ENCODE assay signal across 12 cellular contexts in the genomic region with DNA sequence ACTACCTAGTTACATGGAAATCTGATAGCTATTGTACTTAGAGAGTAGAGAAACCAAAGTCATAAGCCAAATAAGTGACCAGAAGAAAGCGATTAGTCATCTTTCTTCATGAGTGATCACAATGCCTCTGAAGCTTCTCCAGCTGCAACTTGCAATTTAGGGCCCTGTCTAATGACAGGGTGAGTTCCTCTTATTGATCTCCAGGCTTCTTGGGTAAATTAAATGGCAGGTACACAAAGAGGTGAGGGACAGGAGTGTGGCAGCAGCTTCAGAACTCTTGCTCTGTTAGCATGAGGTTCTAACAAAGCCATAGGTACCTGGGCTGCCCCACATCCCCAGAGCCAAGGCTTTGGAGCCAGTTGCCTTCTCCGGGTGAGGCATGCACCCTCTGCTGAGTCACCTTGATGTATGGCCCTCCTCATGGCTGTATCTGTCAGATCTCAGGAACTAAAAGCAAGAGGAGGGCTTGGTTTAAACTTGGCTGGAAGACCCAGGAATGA.
DNase-seq lines count a peak whose midpoint lies in the region; ATAC-seq and TF ChIP-seq lines count a peak whose summit lies in the region.
"Had no signal": no experiment of that assay in that cellular context is flagged by ENCODE, and none has a peak within 500 bp of the region (broad histone marks: within the 10 kb centered on the region; RNA-seq: fewer than 3 reads in every experiment).

No MANE protein-coding gene starts in this region.

- H3K27me3 Mint-ChIP-seq in neural progenitor cell (ENCODE audit: insufficient read depth, low read depth) (peaks cover 6% of the 10 kb centered on the region), immature natural killer cell (ENCODE audit: low read depth in 3 of 3) (peaks cover 0 to 4% (median 0%) of the 10 kb centered on the region in 3 donors)

- H3K4me3 Mint-ChIP-seq in neural progenitor cell (no peak overlapping the region), immature natural killer cell (no peak overlapping the region)

- CTCF ChIA-PET in GM10248 (lab: Yijun Ruan, JAX) = interaction anchor here (0.8 to 4.4 kb wide), 10 partner anchors 9 to 76 kb away, joined by 3 to 22 read pairs (median 3); no protein-coding TSS in a partner anchor

- no peaks in the 10 kb centered on the region for H3K27me3 ChIP-seq in neural progenitor cell
- H3K27me3 ChIP-seq: BLaER1 treated with 17β-estradiol and CSF1 and Interleukin-3, amounts not matched to agents 10 nM and 100 nM had no signal

- POLR2A ChIA-PET in GM10248 (lab: Yijun Ruan, JAX) = interaction anchor here (1.0 to 1.5 kb wide), 2 partner anchors 17 to 35 kb away, joined by 4 to 6 read pairs; no protein-coding TSS in a partner anchor

- H3K27ac ChIP-seq in VCaP (peak overlapping the region; percentile 48), neural progenitor cell (no peak overlapping the region)
- H3K27ac ChIP-seq: BLaER1 treated with 17β-estradiol and CSF1 and Interleukin-3, amounts not matched to agents 10 nM and 100 nM had no signal

- no peak for TF ChIP-seq CTCF in GM10248 (IDR thresholded peaks at IDR 0.05; ENCODE audit: control extremely low read depth, extremely low read depth, low read depth, missing control alignments)
- TF ChIP-seq CTCF in GM20000 (IDR thresholded peaks at IDR 0.05; ENCODE audit: extremely low read depth, missing control alignments) = no peak
- no peak for TF ChIP-seq CTCF in VCaP (conservative IDR thresholded peaks at IDR 0.05)
- no peak for TF ChIP-seq CTCF in neural progenitor cell (IDR thresholded peaks at IDR 0.05)

- H3K4me3 ChIP-seq in neural progenitor cell = no peak overlapping the region
- H3K4me3 ChIP-seq: BLaER1 treated with 17β-estradiol and CSF1 and Interleukin-3, amounts not matched to agents 10 nM and 100 nM had no signal

- DNase-seq in GM10248 (ENCODE audit: extremely low spot score) (peak; percentile 63), GM20000 (ENCODE audit: low spot score) (peak; percentile 74), NCI-H1436 treated with DMSO at 0.1 percent for 48 hours (lab: John Stamatoyannopoulos, UW) (no peak), NCI-H128 (lab: John Stamatoyannopoulos, UW; ENCODE audit: unreplicated experiment) (no peak), neural progenitor cell (ENCODE audit: low spot score) (no peak), immature natural killer cell (no peak)
- DNase-seq: activated CD4-positive, alpha-beta T cell treated with anti-CD3 and anti-CD28 coated beads for 1 hour; NCI-H524 treated with DMSO at 0.1 percent for 48 hours; small intestine had no signal

- H3K9me3 ChIP-seq in neural progenitor cell (ENCODE audit: low read depth) = no peaks in the 10 kb centered on the region
- H3K9me3 ChIP-seq: BLaER1 treated with 17β-estradiol and CSF1 and Interleukin-3, amounts not matched to agents 10 nM and 100 nM had no signal

- ATAC-seq in HG03342 (IDR thresholded peaks at IDR 0.05; ENCODE audit: unreplicated experiment) = peak; percentile 39

- H3K9ac ChIP-seq in neural progenitor cell = no peak overlapping the region
- H3K9ac ChIP-seq: BLaER1 treated with 17β-estradiol and CSF1 and Interleukin-3, amounts not matched to agents 10 nM and 100 nM had no signal

- H3K36me3 ChIP-seq in neural progenitor cell = no peaks in the 10 kb centered on the region
- H3K36me3 ChIP-seq: BLaER1 treated with 17β-estradiol and CSF1 and Interleukin-3, amounts not matched to agents 10 nM and 100 nM had no signal

- H4K20me1 ChIP-seq in neural progenitor cell (ENCODE audit: low read depth) = no peaks in the 10 kb centered on the region
- H4K20me1 ChIP-seq: BLaER1 treated with 17β-estradiol and CSF1 and Interleukin-3, amounts not matched to agents 10 nM and 100 nM had no signal

- H3K4me1 Mint-ChIP-seq in neural progenitor cell = peaks cover 22% of the 10 kb centered on the region
- peaks cover 61 to 73% of the 10 kb centered on the region in 2 donors for H3K4me1 Mint-ChIP-seq in immature natural killer cell

- H3F3A ChIP-seq in neural progenitor cell (ENCODE audit: low read depth) = peaks cover 5% of the 10 kb centered on the region

- H3K9me3 Mint-ChIP-seq in neural progenitor cell (no peaks in the 10 kb centered on the region), immature natural killer cell (peaks cover 0 to 1% (median 0%) of the 10 kb centered on the region in 6 donors)

- H2AFZ ChIP-seq in neural progenitor cell (replicated peaks) = no peak overlapping the region

- H3K27ac Mint-ChIP-seq in neural progenitor cell (no peak overlapping the region), immature natural killer cell (peak overlapping the region in 1 of 6 donors; percentile 72)

- H3K4me1 ChIP-seq in neural progenitor cell = peaks cover 10% of the 10 kb centered on the region

- no peaks in the 10 kb centered on the region for H3K79me2 ChIP-seq in neural progenitor cell (ENCODE audit: low read depth)

- H3K36me3 Mint-ChIP-seq in neural progenitor cell (no peaks in the 10 kb centered on the region), immature natural killer cell (peaks cover 0 to 3% (median 0%) of the 10 kb centered on the region in 3 donors)

- H3K4me2 ChIP-seq in neural progenitor cell = no peak overlapping the region

Comparison
In these comparisons a context has a peak if more than half of its experiments do, and no peak if none do; other contexts are left out.
1. DNase-seq: peak in GM10248 (single experiment) and GM20000 (single experiment); none in NCI-H1436 treated with DMSO at 0.1 percent for 48 hours (single experiment), NCI-H128 (single experiment), neural progenitor cell (single experiment) and immature natural killer cell (0 of 3).